Comparison of ENCODE assay signal across 8 cellular contexts in the genomic region with DNA sequence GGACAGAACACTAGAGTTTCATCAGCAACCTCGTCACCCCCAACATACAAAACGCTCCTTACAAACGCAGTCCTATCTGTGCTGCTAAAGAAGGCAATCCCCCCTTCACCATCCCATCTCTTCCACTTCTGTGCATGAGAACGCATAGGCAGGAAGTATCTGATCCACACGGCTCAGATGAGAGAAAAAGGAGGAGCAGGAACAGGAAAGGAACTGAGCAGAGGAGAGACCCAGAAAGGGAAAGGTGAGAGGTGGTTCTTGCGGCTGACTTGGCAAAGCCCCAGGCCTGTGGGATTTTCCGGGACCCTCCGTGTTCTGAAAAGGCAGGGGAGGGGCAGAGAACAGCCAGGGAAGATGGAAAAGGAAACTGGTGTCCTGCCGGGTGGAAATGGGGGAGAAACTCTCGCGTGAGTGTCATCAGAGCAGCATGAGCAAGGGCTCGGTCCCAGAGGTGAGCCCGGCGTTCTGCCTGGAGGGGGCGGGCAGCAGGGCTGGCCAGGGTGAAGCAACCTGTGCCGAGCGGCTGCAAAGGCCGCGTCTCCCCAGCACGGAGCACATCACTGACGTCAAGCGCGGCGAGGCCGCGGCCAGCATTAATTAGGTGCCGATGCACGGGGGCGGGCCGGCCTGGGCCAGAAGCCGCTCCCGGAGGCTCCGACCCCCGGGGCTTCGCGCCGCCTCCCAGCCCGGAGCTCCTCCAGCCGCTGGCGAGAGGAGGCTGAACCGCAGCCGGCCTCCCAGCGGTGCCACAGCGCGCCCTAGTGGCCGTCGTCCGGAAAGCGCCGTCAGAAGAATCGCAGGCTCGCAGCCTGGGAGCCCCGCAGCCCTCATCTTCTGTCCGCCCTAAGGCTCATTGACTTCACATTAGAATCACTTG. TPM values are rescaled to one million over a fixed set of nuclear protein-coding genes. Genes with fewer than 3 reads are reported as not detected.
A peak's percentile ranks its signal among the peaks of the same experiment; 100 is the strongest.
DNase-seq lines count a peak whose midpoint lies in the region; ATAC-seq and TF ChIP-seq lines count a peak whose summit lies in the region.

No MANE protein-coding gene starts in this region.

- POLR2A ChIA-PET in activated CD8-positive, alpha-beta T cell treated with anti-CD3 and anti-CD28 coated beads for 36 hours (lab: Charles Lee), result interaction anchor here (0.9 to 1.2 kb wide), 2 partner anchors 133 to 187 kb away, joined by 3 read pairs; no protein-coding TSS in a partner anchor

- ATAC-seq in GM19395 (IDR thresholded peaks at IDR 0.05; ENCODE audit: unreplicated experiment) (peak; percentile 95), HG03520 (IDR thresholded peaks at IDR 0.05; ENCODE audit: unreplicated experiment) (peak; percentile 92), memory B cell (ENCODE audit: low read depth) (peak; percentile 80)
- peak; percentile 81 for ATAC-seq in activated CD8-positive, alpha-beta T cell treated with anti-CD3 and anti-CD28 coated beads for 36 hours

- no peak overlapping the region for H3K27ac Mint-ChIP-seq in activated CD8-positive, alpha-beta T cell treated with anti-CD3 and anti-CD28 coated beads for 36 hours
- H3K27ac Mint-ChIP-seq in memory B cell, result peak overlapping the region; percentile 26

- peaks cover 53% of the 10 kb centered on the region for H3K27me3 Mint-ChIP-seq in activated CD8-positive, alpha-beta T cell treated with anti-CD3 and anti-CD28 coated beads for 36 hours
- peaks cover 14% of the 10 kb centered on the region for H3K27me3 Mint-ChIP-seq in memory B cell

- peak overlapping the region; percentile 56 for H3K4me3 Mint-ChIP-seq in activated CD8-positive, alpha-beta T cell treated with anti-CD3 and anti-CD28 coated beads for 36 hours
- peak overlapping the region; percentile 79 for H3K4me3 Mint-ChIP-seq in memory B cell

- TF ChIP-seq CTCF in activated CD8-positive, alpha-beta T cell treated with anti-CD3 and anti-CD28 coated beads for 36 hours (IDR thresholded peaks at IDR 0.05), result peak; percentile 96

- H3K4me1 Mint-ChIP-seq in activated CD8-positive, alpha-beta T cell treated with anti-CD3 and anti-CD28 coated beads for 36 hours (ENCODE audit: low read depth), result peaks cover 8% of the 10 kb centered on the region
- H3K4me1 Mint-ChIP-seq in memory B cell, result peaks cover 16% of the 10 kb centered on the region

- CTCF ChIA-PET in activated CD8-positive, alpha-beta T cell treated with anti-CD3 and anti-CD28 coated beads for 36 hours (lab: Charles Lee), result interaction anchor here (0.6 to 5.3 kb wide), 76 partner anchors 9 to 670 kb away, joined by 3 to 94 read pairs (median 4); a partner anchor contains a TSS

- H3K9me3 Mint-ChIP-seq in activated CD8-positive, alpha-beta T cell treated with anti-CD3 and anti-CD28 coated beads for 36 hours, result peaks cover 5% of the 10 kb centered on the region
- H3K9me3 Mint-ChIP-seq in memory B cell, result peaks cover 5% of the 10 kb centered on the region

- DNase-seq in CD1c-positive myeloid dendritic cell (ENCODE audit: extremely low spot score), result peak; percentile 86
- DNase-seq in NCI-H526 (lab: John Stamatoyannopoulos, UW), result peak; percentile 63 to 89
- DNase-seq in activated CD8-positive, alpha-beta T cell treated with anti-CD3 and anti-CD28 coated beads for 36 hours, result peak; percentile 80
- peak; percentile 73 for DNase-seq in effector CD4-positive, alpha-beta T cell
- DNase-seq in memory B cell (ENCODE audit: low spot score in 2 of 2), result peak; percentile 91 to 97
- DNase-seq in stimulated activated CD4-positive, alpha-beta T cell treated with anti-CD3 and anti-CD28 coated beads, TNF-alpha, amount 100 ng/mL, for 48 hours (ENCODE audit: low read depth in 3 of 3), result peak; percentile 59 to 79 (median 70)

- no peaks in the 10 kb centered on the region for H3K36me3 Mint-ChIP-seq in activated CD8-positive, alpha-beta T cell treated with anti-CD3 and anti-CD28 coated beads for 36 hours (ENCODE audit: low read depth)
- H3K36me3 Mint-ChIP-seq in memory B cell, result peaks cover 4% of the 10 kb centered on the region

- intact Hi-C loops in activated CD8-positive, alpha-beta T cell treated with anti-CD3 and anti-CD28 coated beads for 36 hours (cut with micrococcal nuclease), result loop anchor here (5.0 kb wide), 2 partner anchors 533 to 648 kb away; no protein-coding TSS in a partner anchor

RNA-seq across cellular contexts. Expression of a gene that starts 35.8 kb away (rescaled TPM):
- not detected for total RNA-seq in activated CD8-positive, alpha-beta T cell treated with anti-CD3 and anti-CD28 coated beads for 36 hours

RNA-seq across cellular contexts. Expression of a gene that starts 54.2 kb away (rescaled TPM):
- not detected for total RNA-seq in activated CD8-positive, alpha-beta T cell treated with anti-CD3 and anti-CD28 coated beads for 36 hours

Comparison
In these comparisons a context has a peak if more than half of its experiments do, and no peak if none do; other contexts are left out.
1. Peak in every context shown above with its lines: DNase-seq and ATAC-seq.